In the genomic region with DNA sequence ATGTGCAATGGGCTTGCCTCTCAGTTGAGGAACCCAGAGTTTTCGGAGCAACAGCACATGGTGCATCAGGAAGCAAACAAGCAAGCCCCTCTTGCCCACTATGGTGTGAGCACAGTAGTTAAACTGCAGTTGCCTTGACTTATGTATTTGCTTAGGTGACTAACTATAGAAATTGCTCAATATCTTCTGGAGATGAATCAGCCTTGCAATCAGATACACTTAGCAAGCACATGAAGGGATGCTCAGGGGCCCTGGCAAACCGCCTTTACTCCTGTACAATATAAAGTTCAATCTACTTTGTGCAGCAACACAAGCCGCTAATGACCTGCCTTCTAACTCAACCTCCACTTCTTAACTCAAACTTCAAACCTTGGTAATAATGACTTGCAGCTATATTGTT, we compare ENCODE assay signal across 13 cellular contexts.
DNase-seq lines count a peak whose midpoint lies in the region; TF ChIP-seq lines count a peak whose summit lies in the region.
"Had no signal": no experiment of that assay in that cellular context is flagged by ENCODE, and none has a peak within 500 bp of the region (broad histone marks: within the 10 kb centered on the region; RNA-seq: fewer than 3 reads in every experiment).

No MANE protein-coding gene starts in this region.

- H3K4me3 ChIP-seq in AG04450 (ENCODE audit: low read depth, low read length), result no peak overlapping the region
- H3K4me3 ChIP-seq in HFF-Myc (replicated peaks; ENCODE audit: low read depth, low read length), result no peak overlapping the region
- no peak overlapping the region for H3K4me3 ChIP-seq in fibroblast of pulmonary artery (replicated peaks; ENCODE audit: low read depth, low read length)
- H3K4me3 ChIP-seq: cardiac muscle cell had no signal

- CTCF ChIA-PET in AG04450 (lab: Charles Lee), result no interaction called here

- POLR2A ChIA-PET in AG04450 (lab: Yijun Ruan, JAX), result no interaction called here

- H3K9me3 ChIP-seq in AG04450 (ENCODE audit: control insufficient read depth, insufficient read depth, low read length), result no peaks in the 10 kb centered on the region
- H3K9me3 ChIP-seq: BE2C had no signal

- no peaks in the 10 kb centered on the region for H3K27me3 ChIP-seq in AG04450 (ENCODE audit: control insufficient read depth, insufficient read depth, low read length)
- H3K27me3 ChIP-seq: BE2C, cardiac muscle cell had no signal

- peak; percentile 42 for DNase-seq in AG04450 (ENCODE audit: low read depth, low spot score)
- peak; percentile 7 for DNase-seq in HFF-Myc (ENCODE audit: extremely low read depth, low read depth)
- DNase-seq in SIG-M5 treated with dmso at 0.1 percent for 504 hours (lab: John Stamatoyannopoulos, UW; ENCODE audit: unreplicated experiment), result peak; percentile 50
- peak; percentile 73 for DNase-seq in fibroblast of pulmonary artery (ENCODE audit: low read depth)
- no peak for DNase-seq in activated CD8-positive, alpha-beta memory T cell treated with anti-CD3 and anti-CD28 coated beads, Interleukin-2, amount 50 U/mL, for 4 hours
- no peak for DNase-seq in stimulated activated CD4-positive, alpha-beta T cell treated with anti-CD3 and anti-CD28 coated beads, Interleukin-4, amount 100 ng/mL, for 24 hours
- DNase-seq in SHP77 treated with DMSO at 0.1 percent for 48 hours (lab: John Stamatoyannopoulos, UW), result no peak
- DNase-seq in COR-L47 (lab: John Stamatoyannopoulos, UW), result no peak
- DNase-seq: activated CD4-positive, alpha-beta T cell treated with anti-CD3 and anti-CD28 coated beads, Interleukin-2, amount 10 ng/mL, durations not matched to agents 7 days and 5 days; BE2C; occipital lobe; T-helper 2 cell had no signal

- H3K27ac ChIP-seq in AG04450 (ENCODE audit: low read depth, low read length), result no peak overlapping the region
- H3K27ac ChIP-seq: cardiac muscle cell had no signal

- TF ChIP-seq CTCF in AG04450 (IDR thresholded peaks at IDR 0.05; ENCODE audit: low read depth, low read length) (no peak), HFF-Myc (IDR thresholded peaks at IDR 0.05; ENCODE audit: low read depth, low read length, missing control alignments) (no peak), fibroblast of pulmonary artery (IDR thresholded peaks at IDR 0.05; ENCODE audit: low read length, missing control alignments) (no peak)

Comparison
In these comparisons a context has a peak if more than half of its experiments do, and no peak if none do; other contexts are left out.
1. DNase-seq: peak in AG04450 (single experiment), HFF-Myc (single experiment), SIG-M5 treated with dmso at 0.1 percent for 504 hours (single experiment) and fibroblast of pulmonary artery (single experiment); none in activated CD8-positive, alpha-beta memory T cell treated with anti-CD3 and anti-CD28 coated beads, Interleukin-2, amount 50 U/mL, for 4 hours (single experiment), stimulated activated CD4-positive, alpha-beta T cell treated with anti-CD3 and anti-CD28 coated beads, Interleukin-4, amount 100 ng/mL, for 24 hours (single experiment), SHP77 treated with DMSO at 0.1 percent for 48 hours (single experiment) and COR-L47 (single experiment).